8 cellular contexts compared by ENCODE assay signal in the genomic region with DNA sequence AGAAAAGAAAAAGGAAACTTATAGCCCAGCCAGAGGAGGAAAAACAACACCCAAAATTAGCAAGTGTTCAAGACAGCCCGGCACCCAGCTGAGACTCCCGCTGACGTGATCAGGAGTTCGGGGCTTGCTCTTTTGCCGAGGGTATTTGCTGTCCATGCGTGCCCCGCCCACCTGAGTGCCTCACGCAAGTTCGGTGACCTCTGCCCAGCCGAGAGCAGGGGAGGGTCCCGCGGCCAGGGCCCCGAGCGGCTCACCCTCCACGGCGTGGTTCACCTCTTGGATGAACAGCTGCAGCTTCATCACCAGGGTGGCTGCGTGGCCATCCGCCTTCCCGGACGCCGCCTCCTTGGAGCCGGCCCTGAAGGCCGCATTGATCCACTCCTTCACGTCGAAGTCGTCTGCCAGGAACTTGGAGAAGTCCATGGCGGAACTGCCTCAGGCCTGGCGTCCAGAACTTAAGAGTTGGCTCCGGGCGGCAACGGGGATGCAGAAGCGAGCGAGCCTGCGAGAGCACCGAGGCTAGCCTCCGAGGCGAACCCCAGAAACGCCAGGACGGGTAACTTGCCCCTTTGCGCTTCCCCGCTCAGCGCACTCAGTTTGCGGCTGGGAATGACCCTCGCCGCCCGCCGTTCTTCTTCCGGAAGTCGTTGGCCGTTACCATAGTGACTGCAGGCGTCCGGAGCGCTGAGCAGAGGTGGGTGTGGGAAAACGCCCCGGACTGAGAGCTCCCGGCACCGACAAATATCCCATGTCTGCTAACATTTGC. TPM values are rescaled to one million over a fixed set of nuclear protein-coding genes. Genes with fewer than 3 reads are reported as not detected.
DNase-seq lines count a peak whose midpoint lies in the region; ATAC-seq, FAIRE-seq and TF ChIP-seq lines count a peak whose summit lies in the region.

A gene (minus strand): TSS at position 618 of the 766 bp plus-strand sequence. CDS start 195 bp downstream, at position 423.

- no peak for FAIRE-seq in keratinocyte (lab: Jason Lieb, UNC)

- no peaks in the 10 kb centered on the region for H3K27me3 ChIP-seq in keratinocyte (ENCODE audit: control insufficient read depth, extremely low read depth, insufficient read depth, low read length)

- H3K79me2 ChIP-seq in keratinocyte (ENCODE audit: control insufficient read depth, insufficient read depth, low read length), result peaks cover 14% of the 10 kb centered on the region

- H4K20me1 ChIP-seq in keratinocyte (ENCODE audit: control insufficient read depth, extremely low read depth, insufficient read depth, low read length), result no peaks in the 10 kb centered on the region

- H3K27ac ChIP-seq in keratinocyte (ENCODE audit: control insufficient read depth, insufficient read depth, low read length), result peak within 1 kb of the TSS; percentile 81

- no peaks in the 10 kb centered on the region for H3K9me1 ChIP-seq in keratinocyte (ENCODE audit: control insufficient read depth, extremely low read depth, insufficient read depth, low read length)

- peak within 1 kb of the TSS; percentile 100 for H2AFZ ChIP-seq in keratinocyte (ENCODE audit: control insufficient read depth, low read length)

- peak within 1 kb of the TSS; percentile 91 for H3K9ac ChIP-seq in keratinocyte (ENCODE audit: control insufficient read depth, extremely low read depth, insufficient read depth, low read length)

- ATAC-seq in GM18870 (IDR thresholded peaks at IDR 0.05; ENCODE audit: unreplicated experiment) (peak; percentile 63), HG03108 (IDR thresholded peaks at IDR 0.05; ENCODE audit: unreplicated experiment) (peak; percentile 86)

- in situ Hi-C loops in ACHN (cut with HindIII; ENCODE audit: low pct_ligation_motif_present, low pct_unique_long_range_greater_than_20kb, low sequenced_read_pairs), result no loop called here

- dilution Hi-C loops in keratinocyte (cut with MboI; ENCODE audit: extremely low pct_ligation_motif_present, low sequenced_read_pairs), result no loop called here

- no peaks in the 10 kb centered on the region for H3K9me3 ChIP-seq in keratinocyte (ENCODE audit: control insufficient read depth, low read depth, low read length)

- H3K4me2 ChIP-seq in keratinocyte (ENCODE audit: control insufficient read depth, extremely low read depth, insufficient read depth, low read depth, low read length), result peak within 1 kb of the TSS; percentile 82

- H3K4me1 ChIP-seq in keratinocyte (ENCODE audit: control insufficient read depth, extremely low read depth, insufficient read depth, low read length), result peaks cover 5% of the 10 kb centered on the region

- peak within 1 kb of the TSS; percentile 83 to 94 (median 94) for H3K4me3 ChIP-seq in keratinocyte (ENCODE audit: control insufficient read depth in 2 of 3, extremely low read depth in 1 of 3, insufficient read depth in 2 of 3, low read depth in 1 of 3, low read length in 3 of 3)

- no peaks in the 10 kb centered on the region for H3K36me3 ChIP-seq in keratinocyte (ENCODE audit: control insufficient read depth in 2 of 2, extremely low read depth in 1 of 2, insufficient read depth in 2 of 2, low read length in 2 of 2)

- no peak for TF ChIP-seq CTCF in keratinocyte (optimal IDR thresholded peaks at IDR 0.05 in 1 of 3, IDR thresholded peaks at IDR 0.05 in 1 of 3, conservative IDR thresholded peaks at IDR 0.05 in 1 of 3; ENCODE audit: extremely low read depth in 1 of 3, insufficient read depth in 2 of 3, low read length in 3 of 3)

- DNase-seq in ACHN (peak; percentile 91), NCI-H446 treated with DMSO at 0.1 percent for 48 hours (lab: John Stamatoyannopoulos, UW) (peak; percentile 55), cerebellum (ENCODE audit: low spot score) (peak; percentile 86), keratinocyte (ENCODE audit: low read depth, low spot score) (peak; percentile 15)
- DNase-seq in activated CD4-positive, alpha-beta T cell treated with anti-CD3 and anti-CD28 coated beads for 24 hours (ENCODE audit: low read depth in 2 of 2), result peak; percentile 72 to 75
- peak; percentile 85 for DNase-seq in stimulated activated CD4-positive, alpha-beta T cell treated with anti-CD3 and anti-CD28 coated beads, Interleukin-12 subunit alpha, Interleukin-12 subunit beta, amount 100 ng/mL, for 4 hours

RNA-seq across cellular contexts. Expression of the gene that starts here (rescaled TPM):
- 26.0 TPM for total RNA-seq in cerebellum
- polyA plus RNA-seq in keratinocyte, result 14.7 to 18.1 TPM (median 16.6 TPM) in 3 replicates
- 8.8 TPM for polyA plus RNA-seq in keratinocyte (2011; ENCODE audit: low read depth)
- polyA plus RNA-seq in keratinocyte (2011; cell fraction: cytosol; rRNA removed), result 9.2 and 13.6 TPM in 2 replicates
- polyA plus RNA-seq in keratinocyte (2011; cell fraction: nucleus; rRNA removed), result 35.3 and 53.7 TPM in 2 replicates
- polyA plus RNA-seq in keratinocyte (2012; ENCODE audit: low replicate concordance), result 10.7 and 13.3 TPM in 2 replicates
- polyA minus RNA-seq in keratinocyte, result 21.0 to 33.8 TPM (median 25.3 TPM) in 3 replicates
- 12.3 TPM for polyA minus RNA-seq in keratinocyte (2011; cell fraction: cytosol; rRNA and poly(A)+ RNA removed)
- 17.7 and 33.6 TPM in 2 replicates for polyA minus RNA-seq in keratinocyte (2011; cell fraction: nucleus; rRNA and poly(A)+ RNA removed)

Comparison
In these comparisons a context has a peak if more than half of its experiments do, and no peak if none do; other contexts are left out.
1. Peak in every context shown above with its lines: DNase-seq, ATAC-seq, H3K4me3 ChIP-seq and H3K27ac ChIP-seq.
2. DNase-seq: peak in every context shown above with its lines; median percentile 91 in ACHN; 86 in cerebellum; 85 in stimulated activated CD4-positive, alpha-beta T cell treated with anti-CD3 and anti-CD28 coated beads, Interleukin-12 subunit alpha, Interleukin-12 subunit beta, amount 100 ng/mL, for 4 hours; 74 in activated CD4-positive, alpha-beta T cell treated with anti-CD3 and anti-CD28 coated beads for 24 hours; 55 in NCI-H446 treated with DMSO at 0.1 percent for 48 hours; 15 in keratinocyte.